8 cellular contexts compared by ENCODE assay signal in genomic region chr1:226736001-226736907, GRCh38. TPM values are rescaled to one million over a fixed set of nuclear protein-coding genes. Genes with fewer than 3 reads are reported as not detected.
DNase-seq lines count a peak whose midpoint lies in the region; ATAC-seq, FAIRE-seq and TF ChIP-seq lines count a peak whose summit lies in the region.

No MANE protein-coding gene starts in this region.

- H3K9ac ChIP-seq in HUES64 (ENCODE audit: low read depth, low read length) = no peak overlapping the region
- no peak overlapping the region for H3K9ac ChIP-seq in smooth muscle cell (ENCODE audit: low read depth)

- peaks cover 25% of the 10 kb centered on the region for H3K4me1 ChIP-seq in HUES64 (ENCODE audit: insufficient read depth, low read length)
- H3K4me1 ChIP-seq in smooth muscle cell (ENCODE audit: low read depth) = peaks cover 25% of the 10 kb centered on the region

- peaks cover 59% of the 10 kb centered on the region for H4K20me1 ChIP-seq in smooth muscle cell (ENCODE audit: low read depth)

- H3K27ac Mint-ChIP-seq in activated naive CD4-positive, alpha-beta T cell treated with anti-CD3 and anti-CD28 coated beads, Interleukin-2, amount 50 U/mL, for 72 hours = peak overlapping the region; percentile 55 to 82

- TF ChIP-seq CTCF in smooth muscle cell (IDR thresholded peaks at IDR 0.05; ENCODE audit: borderline replicate concordance, insufficient read depth, poor library complexity, severe bottlenecking) (no peak), D721Med (IDR thresholded peaks at IDR 0.05; ENCODE audit: insufficient read depth, missing control alignments) (no peak)

- peak in 1 of 2 donors; percentile 10 for ATAC-seq in activated naive CD4-positive, alpha-beta T cell treated with anti-CD3 and anti-CD28 coated beads, Interleukin-2, amount 50 U/mL, for 72 hours
- no peak for ATAC-seq in GM21390 (IDR thresholded peaks at IDR 0.05; ENCODE audit: unreplicated experiment)
- no peak for ATAC-seq in GM19328 (IDR thresholded peaks at IDR 0.05; ENCODE audit: unreplicated experiment)
- no peak for ATAC-seq in GM19351 (IDR thresholded peaks at IDR 0.05; ENCODE audit: unreplicated experiment)

- H3K9me3 Mint-ChIP-seq in activated naive CD4-positive, alpha-beta T cell treated with anti-CD3 and anti-CD28 coated beads, Interleukin-2, amount 50 U/mL, for 72 hours = no peaks in the 10 kb centered on the region

- H2AFZ ChIP-seq in smooth muscle cell (ENCODE audit: low read depth) = no peak overlapping the region

- H3K36me3 ChIP-seq in HUES64 (ENCODE audit: insufficient read depth, low read length) (no peaks in the 10 kb centered on the region), smooth muscle cell (ENCODE audit: low read depth) (no peaks in the 10 kb centered on the region)

- peaks cover 60% of the 10 kb centered on the region for H3K27me3 ChIP-seq in HUES64 (ENCODE audit: insufficient read depth, low read length)
- H3K27me3 ChIP-seq in smooth muscle cell (ENCODE audit: low read depth) = no peaks in the 10 kb centered on the region

- H3K27ac ChIP-seq in HUES64 (ENCODE audit: low read depth, low read length) (no peak overlapping the region), smooth muscle cell (ENCODE audit: low read depth) (no peak overlapping the region)

- peak in 1 of 2 donors; percentile 59 for DNase-seq in activated naive CD4-positive, alpha-beta T cell treated with anti-CD3 and anti-CD28 coated beads, Interleukin-2, amount 50 U/mL, for 72 hours (ENCODE audit: low spot score in 2 of 2)
- DNase-seq in smooth muscle cell (lab: John Stamatoyannopoulos, UW; ENCODE audit: unreplicated experiment) (peak; percentile 9), D721Med (ENCODE audit: insufficient read length, low spot score) (no peak)

- no peaks in the 10 kb centered on the region for H3K9me3 ChIP-seq in HUES64 (ENCODE audit: insufficient read depth, low read depth, low read length)
- no peaks in the 10 kb centered on the region for H3K9me3 ChIP-seq in smooth muscle cell (replicated peaks; ENCODE audit: low read depth)

- H3K4me2 ChIP-seq in smooth muscle cell = peak overlapping the region; percentile 88

- no peak for FAIRE-seq in D721Med (lab: Jason Lieb, UNC)

- H3K4me3 ChIP-seq in HUES64 (ENCODE audit: low read length) = peak overlapping the region; percentile 80
- H3K4me3 ChIP-seq in iPS-11a (ENCODE audit: low read depth, low read length) = peak overlapping the region; percentile 21
- peak overlapping the region; percentile 63 for H3K4me3 ChIP-seq in smooth muscle cell

- peaks cover 72% of the 10 kb centered on the region for H3K79me2 ChIP-seq in smooth muscle cell (ENCODE audit: low read depth)

- peaks cover 36 to 58% of the 10 kb centered on the region in 2 donors for H3K36me3 Mint-ChIP-seq in activated naive CD4-positive, alpha-beta T cell treated with anti-CD3 and anti-CD28 coated beads, Interleukin-2, amount 50 U/mL, for 72 hours

- 66% methylated on average over 39 of the region's 39 CpGs for WGBS in HUES64
- WGBS in smooth muscle cell (ENCODE audit: low lambda C conversion rate) = 63% methylated on average over 35 of the region's 39 CpGs

- no peaks in the 10 kb centered on the region for H3F3A ChIP-seq in smooth muscle cell (ENCODE audit: low read depth)

RNA-seq across cellular contexts. Expression of gene ITPKB, which starts 2.8 kb away (rescaled TPM):
- polyA plus RNA-seq in HUES64 (2013, experiment 1 of 2) = 7.0 TPM
- polyA plus RNA-seq in HUES64 (2013, experiment 2 of 2) = 8.5 TPM
- 10 to 100 TPM; 37.5 to 51.3 TPM for total RNA-seq in activated naive CD4-positive, alpha-beta T cell treated with anti-CD3 and anti-CD28 coated beads, Interleukin-2, amount 50 U/mL, for 72 hours
- total RNA-seq in smooth muscle cell = 8.9 and 12.5 TPM in 2 replicates
- polyA plus RNA-seq in smooth muscle cell = 11.4 and 12.2 TPM in 2 replicates

Comparison
In these comparisons a context has a peak if more than half of its experiments do, and no peak if none do; other contexts are left out.
1. H3K4me3 ChIP-seq: peak in every context shown above with its lines; median percentile 80 in HUES64; 63 in smooth muscle cell; 21 in iPS-11a.